Comparison of ENCODE assay signal across 7 cellular contexts in genomic region chr17:75876190-75876937, GRCh38. TPM values are rescaled to one million over a fixed set of nuclear protein-coding genes. Genes with fewer than 3 reads are reported as not detected.
DNase-seq lines count a peak whose midpoint lies in the region; ATAC-seq, FAIRE-seq and TF ChIP-seq lines count a peak whose summit lies in the region.
"Had no signal": no experiment of that assay in that cellular context is flagged by ENCODE, and none has a peak within 500 bp of the region (broad histone marks: within the 10 kb centered on the region; RNA-seq: fewer than 3 reads in every experiment).

No MANE protein-coding gene starts in this region.

- peak overlapping the region; percentile 66 to 72 for H3K4me3 ChIP-seq in kidney (ENCODE audit: low read length in 2 of 2)

- H3K27me3 Mint-ChIP-seq in activated T-cell treated with anti-CD3 and anti-CD28 coated beads, Interleukin-2, amount 50 U/mL, for 72 hours (ENCODE audit: low read depth), result no peaks in the 10 kb centered on the region

- H3K27ac Mint-ChIP-seq in activated T-cell treated with anti-CD3 and anti-CD28 coated beads, Interleukin-2, amount 50 U/mL, for 72 hours, result peak overlapping the region; percentile 7

- intact Hi-C loops in kidney (cut with DNase I), result no loop called here

- H3K4me3 Mint-ChIP-seq in activated T-cell treated with anti-CD3 and anti-CD28 coated beads, Interleukin-2, amount 50 U/mL, for 72 hours, result peak overlapping the region; percentile 73 to 94

- peaks cover 0 to 7% of the 10 kb centered on the region in 2 donors for H3K36me3 ChIP-seq in kidney (ENCODE audit: control insufficient read depth in 1 of 2, insufficient read depth in 2 of 2, low read length in 2 of 2)

- H3K9ac ChIP-seq in kidney (ENCODE audit: low read length in 2 of 2), result peak overlapping the region; percentile 56 to 83

- peaks cover 40% of the 10 kb centered on the region for H3K4me1 Mint-ChIP-seq in activated T-cell treated with anti-CD3 and anti-CD28 coated beads, Interleukin-2, amount 50 U/mL, for 72 hours (ENCODE audit: low read depth)

- peak; percentile 56 to 59 for ATAC-seq in activated T-cell treated with anti-CD3 and anti-CD28 coated beads, Interleukin-2, amount 50 U/mL, for 72 hours (replicated peaks in 1 of 2)
- ATAC-seq in GM21619 (IDR thresholded peaks at IDR 0.05; ENCODE audit: unreplicated experiment), result no peak

- peaks cover 27 to 36% of the 10 kb centered on the region in 2 donors for H3K4me1 ChIP-seq in kidney (ENCODE audit: control insufficient read depth in 1 of 2, insufficient read depth in 1 of 2, low read depth in 1 of 2, low read length in 2 of 2)

- H3K9me3 Mint-ChIP-seq in activated T-cell treated with anti-CD3 and anti-CD28 coated beads, Interleukin-2, amount 50 U/mL, for 72 hours, result no peaks in the 10 kb centered on the region

- FAIRE-seq in kidney (lab: Jason Lieb, UNC), result no peak
- FAIRE-seq: A204.1 had no signal

- TF ChIP-seq CTCF in kidney (IDR thresholded peaks at IDR 0.05; ENCODE audit: borderline replicate concordance, extremely low read depth, insufficient read depth), result no peak

- DNase-seq in NCI-H1092 treated with DMSO at 0.1 percent for 48 hours (lab: John Stamatoyannopoulos, UW), result peak; percentile 45
- DNase-seq in NCI-H1092 (lab: John Stamatoyannopoulos, UW), result no peak
- DNase-seq in activated T-cell treated with anti-CD3 and anti-CD28 coated beads, Interleukin-2, amount 50 U/mL, for 72 hours, result peak; percentile 70 to 72
- DNase-seq in kidney, result peak; percentile 78
- DNase-seq in substantia nigra (lab: John Stamatoyannopoulos, UW), result peak in 8 of 49 donors; percentile 31 to 79 (median 52)

- no peaks in the 10 kb centered on the region for H3K36me3 Mint-ChIP-seq in activated T-cell treated with anti-CD3 and anti-CD28 coated beads, Interleukin-2, amount 50 U/mL, for 72 hours (ENCODE audit: insufficient read depth in 2 of 2)

- no peaks in the 10 kb centered on the region for H3K9me3 ChIP-seq in kidney (ENCODE audit: control insufficient read depth in 1 of 2, low read length in 2 of 2)

- H3K27ac ChIP-seq in kidney (ENCODE audit: low read depth in 2 of 2, low read length in 2 of 2) (peak overlapping the region; percentile 95 to 96), substantia nigra (ENCODE audit: low read depth, low read length, poor library complexity, severe bottlenecking) (peak overlapping the region; percentile 93)

RNA-seq across cellular contexts. Expression of gene TRIM47, which starts 2.0 kb away (rescaled TPM):
- 10 to 100 TPM; 16.5 to 24.1 TPM for total RNA-seq in activated T-cell treated with anti-CD3 and anti-CD28 coated beads, Interleukin-2, amount 50 U/mL, for 72 hours
- total RNA-seq in kidney, result 118 TPM
- polyA plus RNA-seq in kidney (ENCODE audit: insufficient read depth, low read depth, low replicate concordance), result 95.0 TPM

RNA-seq across cellular contexts. Expression of gene TRIM65, which starts 20.4 kb away (rescaled TPM):
- 10 to 100 TPM; 24.0 to 30.7 TPM for total RNA-seq in activated T-cell treated with anti-CD3 and anti-CD28 coated beads, Interleukin-2, amount 50 U/mL, for 72 hours
- 23.6 TPM for total RNA-seq in kidney
- 11.5 TPM for polyA plus RNA-seq in kidney (ENCODE audit: insufficient read depth, low read depth, low replicate concordance)

RNA-seq across cellular contexts. Expression of gene WBP2, which starts 21.2 kb away (rescaled TPM):
- 100 to 1,000 TPM in 1 of 2 donors, 10 to 100 TPM in 1; 90.2 to 109 TPM for total RNA-seq in activated T-cell treated with anti-CD3 and anti-CD28 coated beads, Interleukin-2, amount 50 U/mL, for 72 hours
- 135 TPM for total RNA-seq in kidney
- 151 TPM for polyA plus RNA-seq in kidney (ENCODE audit: insufficient read depth, low read depth, low replicate concordance)

RNA-seq across cellular contexts. Expression of gene MRPL38, which starts 28.3 kb away (rescaled TPM):
- total RNA-seq in activated T-cell treated with anti-CD3 and anti-CD28 coated beads, Interleukin-2, amount 50 U/mL, for 72 hours, result 100 to 1,000 TPM; 101 to 117 TPM
- total RNA-seq in kidney, result 89.8 TPM
- polyA plus RNA-seq in kidney (ENCODE audit: insufficient read depth, low read depth, low replicate concordance), result 114 TPM

RNA-seq across cellular contexts. Expression of gene UNC13D, which starts 32.2 kb away (rescaled TPM):
- 10 to 100 TPM; 89.0 to 97.6 TPM for total RNA-seq in activated T-cell treated with anti-CD3 and anti-CD28 coated beads, Interleukin-2, amount 50 U/mL, for 72 hours
- total RNA-seq in kidney, result 26.1 TPM
- 3.8 TPM for polyA plus RNA-seq in kidney (ENCODE audit: insufficient read depth, low read depth, low replicate concordance)
